13 cellular contexts compared by ENCODE assay signal in genomic region chr3:71695000-71695482, GRCh38. TPM values are rescaled to one million over a fixed set of nuclear protein-coding genes. Genes with fewer than 3 reads are reported as not detected.
DNase-seq lines count a peak whose midpoint lies in the region; ATAC-seq and TF ChIP-seq lines count a peak whose summit lies in the region.
"Had no signal": no experiment of that assay in that cellular context is flagged by ENCODE, and none has a peak within 500 bp of the region (broad histone marks: within the 10 kb centered on the region; RNA-seq: fewer than 3 reads in every experiment).

No MANE protein-coding gene starts in this region.

- H3K4me3 ChIP-seq in GM23248 (no peak overlapping the region), liver (ENCODE audit: low read depth in 1 of 3, low read length in 3 of 3) (no peak overlapping the region), sigmoid colon (no peak overlapping the region)

- H3K9me3 ChIP-seq in GM23248 (ENCODE audit: low read depth) (no peaks in the 10 kb centered on the region), liver (ENCODE audit: control insufficient read depth in 4 of 4, low read length in 3 of 4) (no peaks in the 10 kb centered on the region), sigmoid colon (no peaks in the 10 kb centered on the region)

- peak overlapping the region; percentile 87 for H3K27ac Mint-ChIP-seq in chondrocyte (ENCODE audit: unreplicated experiment)
- H3K27ac Mint-ChIP-seq: activated B cell treated with CpG ODN at 0.5 μM for 24 hours; activated T-cell treated with anti-CD3 and anti-CD28 coated beads, Interleukin-2, amount 50 U/mL, for 72 hours; B cell had no signal

- in situ Hi-C loops in GM23248 (cut with MboI), result no loop called here

- peaks cover 27% of the 10 kb centered on the region for H3K4me1 ChIP-seq in GM23248 (ENCODE audit: insufficient read depth)
- peaks cover 0 to 16% (median 11%) of the 10 kb centered on the region in 4 donors for H3K4me1 ChIP-seq in liver (ENCODE audit: control insufficient read depth in 4 of 4, insufficient read depth in 4 of 4, low read length in 3 of 4)
- H3K4me1 ChIP-seq in sigmoid colon, result peaks cover 0 to 38% (median 30%) of the 10 kb centered on the region in 4 donors

- no peaks in the 10 kb centered on the region for H3K36me3 Mint-ChIP-seq in chondrocyte (ENCODE audit: low read depth)

- no peaks in the 10 kb centered on the region for H3K9me3 Mint-ChIP-seq in chondrocyte (ENCODE audit: low read depth)
- H3K9me3 Mint-ChIP-seq: activated B cell treated with CpG ODN at 0.5 μM for 24 hours; activated T-cell treated with anti-CD3 and anti-CD28 coated beads, Interleukin-2, amount 50 U/mL, for 72 hours; naive thymus-derived CD8-positive, alpha-beta T cell had no signal

- peak overlapping the region; percentile 81 for H2AFZ ChIP-seq in GM23248

- 85 to 88% methylated on average over 7 of the region's 7 CpGs for WGBS in GM23248 (ENCODE audit: low coverage in 1 of 2, low lambda C conversion rate in 2 of 2, missing lambda C conversion rate in 2 of 2), 2 experiments
- 33% methylated on average over 7 of the region's 7 CpGs for WGBS in liver
- WGBS in sigmoid colon, 2 donors, result 17 to 65% methylated on average over 7 of the region's 7 CpGs

- no peak for TF ChIP-seq POLR2A in sigmoid colon (IDR thresholded peaks at IDR 0.05)

- H3K36me3 ChIP-seq in GM23248 (ENCODE audit: low read depth) (no peaks in the 10 kb centered on the region), liver (ENCODE audit: control insufficient read depth in 4 of 4, insufficient read depth in 3 of 4, low read depth in 1 of 4, low read length in 3 of 4) (no peaks in the 10 kb centered on the region), sigmoid colon (no peaks in the 10 kb centered on the region)

- no peak for TF ChIP-seq RAD21 in liver (IDR thresholded peaks at IDR 0.05)

- no peaks in the 10 kb centered on the region for H3K27me3 Mint-ChIP-seq in chondrocyte (ENCODE audit: low read depth)
- H3K27me3 Mint-ChIP-seq: activated B cell treated with CpG ODN at 0.5 μM for 24 hours; B cell; naive thymus-derived CD8-positive, alpha-beta T cell had no signal

- TF ChIP-seq CTCF in chondrocyte (IDR thresholded peaks at IDR 0.05) (no peak), liver (IDR thresholded peaks at IDR 0.05; ENCODE audit: low read depth, low read length, missing input control) (no peak), sigmoid colon (IDR thresholded peaks at IDR 0.05) (no peak)

- no peak for DNase-seq in GM23248
- no peak for DNase-seq in chondrocyte (ENCODE audit: low spot score)
- no peak for DNase-seq in sigmoid colon
- DNase-seq: activated B cell treated with CpG ODN at 0.5 μM for 24 hours; activated T-cell treated with anti-CD3 and anti-CD28 coated beads, Interleukin-2, amount 50 U/mL, for 72 hours; naive thymus-derived CD8-positive, alpha-beta T cell; NCI-H1694 had no signal

- ATAC-seq in GM18519 (IDR thresholded peaks at IDR 0.05; ENCODE audit: low FRiP score, unreplicated experiment) (no peak), HG02981 (IDR thresholded peaks at IDR 0.05; ENCODE audit: unreplicated experiment) (no peak), GM18861 (IDR thresholded peaks at IDR 0.05; ENCODE audit: unreplicated experiment) (no peak), GM21723 (IDR thresholded peaks at IDR 0.05; ENCODE audit: unreplicated experiment) (no peak)
- ATAC-seq: activated T-cell treated with anti-CD3 and anti-CD28 coated beads, Interleukin-2, amount 50 U/mL, for 72 hours; naive thymus-derived CD8-positive, alpha-beta T cell had no signal

- H3K27me3 ChIP-seq in GM23248 (replicated peaks; ENCODE audit: insufficient read depth), result no peaks in the 10 kb centered on the region
- no peaks in the 10 kb centered on the region for H3K27me3 ChIP-seq in liver (ENCODE audit: control insufficient read depth in 4 of 4, insufficient read depth in 4 of 4, low read length in 3 of 4)
- H3K27me3 ChIP-seq in sigmoid colon, result no peaks in the 10 kb centered on the region

- H3K9ac ChIP-seq in GM23248 (0 out of 2 replicates have a peak overlapping the region, but pooled peaks have one; percentile 24), liver (ENCODE audit: low read depth in 1 of 2, low read length in 2 of 2) (no peak overlapping the region)

- H4K20me1 ChIP-seq in GM23248 (ENCODE audit: insufficient read depth), result no peaks in the 10 kb centered on the region

- intact Hi-C loops in sigmoid colon (cut with DNase I), result no loop called here

- peak overlapping the region; percentile 68 for H3K4me2 ChIP-seq in GM23248 (ENCODE audit: unreplicated experiment)

- peak overlapping the region; percentile 10 for H3K4me3 Mint-ChIP-seq in chondrocyte (ENCODE audit: unreplicated experiment)
- H3K4me3 Mint-ChIP-seq: activated B cell treated with CpG ODN at 0.5 μM for 24 hours; activated T-cell treated with anti-CD3 and anti-CD28 coated beads, Interleukin-2, amount 50 U/mL, for 72 hours; B cell; naive thymus-derived CD8-positive, alpha-beta T cell had no signal

- peaks cover 30% of the 10 kb centered on the region for H3F3A ChIP-seq in GM23248 (ENCODE audit: insufficient read depth)

- H3K27ac ChIP-seq in GM23248 (peak overlapping the region; percentile 55), liver (ENCODE audit: low read depth in 1 of 2, low read length in 2 of 2) (peak overlapping the region in 1 of 2 donors; percentile 32), sigmoid colon (peak overlapping the region; percentile 49 to 69 (median 55))

- H3K9me2 ChIP-seq in GM23248 (ENCODE audit: insufficient read depth), result no peaks in the 10 kb centered on the region

- no peak for TF ChIP-seq EP300 in sigmoid colon (IDR thresholded peaks at IDR 0.05)

- H3K4me1 Mint-ChIP-seq in chondrocyte (ENCODE audit: low read depth), result peaks cover 29% of the 10 kb centered on the region
- H3K4me1 Mint-ChIP-seq: activated B cell treated with CpG ODN at 0.5 μM for 24 hours, B cell had no signal

- H3K79me2 ChIP-seq in GM23248 (ENCODE audit: insufficient read depth), result no peaks in the 10 kb centered on the region

TF ChIP-seq in liver, 16 proteins besides CTCF, POLR2A, EP300 and RAD21:
- TF ChIP-seq SP1 (IDR thresholded peaks at IDR 0.05) (peak; percentile 28), HNF4G (IDR thresholded peaks at IDR 0.05) (peak; percentile 30), HNF4A (conservative IDR thresholded peaks at IDR 0.05) (peak; percentile 48 to 70), JUND (IDR thresholded peaks at IDR 0.05) (no peak), RXRA (IDR thresholded peaks at IDR 0.05) (no peak)
- TF ChIP-seq, protein P1, sequence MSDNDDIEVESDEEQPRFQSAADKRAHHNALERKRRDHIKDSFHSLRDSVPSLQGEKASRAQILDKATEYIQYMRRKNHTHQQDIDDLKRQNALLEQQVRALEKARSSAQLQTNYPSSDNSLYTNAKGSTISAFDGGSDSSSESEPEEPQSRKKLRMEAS (IDR thresholded peaks at IDR 0.05), result no peak

RNA-seq across cellular contexts. Expression of gene EIF4E3, which starts 30.2 kb away (rescaled TPM):
- 1.1 TPM in 2 replicates for total RNA-seq in GM23248 (2014; rRNA removed; shearing (Covaris generic))
- polyA plus RNA-seq in GM23248 (2016; fragmentation: Nextera tagmentation; extraction: Ambion mirVana), result 0.79 and 1.1 TPM in 2 replicates
- 10.6 to 12.4 TPM (median 11.8 TPM) in 3 replicates for total RNA-seq in chondrocyte
- 1 to 10 TPM; 1.5 to 3.7 TPM for total RNA-seq in liver
- 1 to 10 TPM; 1.1 to 4.0 TPM for polyA plus RNA-seq in liver
- 10 to 100 TPM; 24.7 to 35.3 (median 31.8) TPM for total RNA-seq in sigmoid colon
- 10 to 100 TPM; 14.8 to 31.2 (median 30.1) TPM for polyA plus RNA-seq in sigmoid colon

RNA-seq across cellular contexts. Expression of gene GPR27, which starts 58.6 kb away (rescaled TPM):
- total RNA-seq in GM23248 (2014; rRNA removed; shearing (Covaris generic)), result not detected in 2 replicates
- polyA plus RNA-seq in GM23248 (2016; fragmentation: Nextera tagmentation; extraction: Ambion mirVana), result 0.10 TPM in 1 of 2 replicates, not detected in the other
- 3.5 to 5.8 TPM (median 5.5 TPM) in 3 replicates for total RNA-seq in chondrocyte
- under 1 TPM; 0.17 to 0.65 TPM for total RNA-seq in liver
- under 1 TPM in 1 of 2 donors, not detected in 1; 0.09 TPM for polyA plus RNA-seq in liver
- total RNA-seq in sigmoid colon, result 1 to 10 TPM in 2 of 4 donors, under 1 TPM in 2; 0.33 to 1.4 (median 0.95) TPM
- 1 to 10 TPM in 1 of 3 donors, under 1 TPM in 1, not detected in 1; 0.60 to 1.4 TPM for polyA plus RNA-seq in sigmoid colon
- total RNA-seq: activated B cell treated with CpG ODN at 0.5 μM for 24 hours, B cell had no signal
